Comparison of ENCODE assay signal across 1 cellular context in the genomic region with DNA sequence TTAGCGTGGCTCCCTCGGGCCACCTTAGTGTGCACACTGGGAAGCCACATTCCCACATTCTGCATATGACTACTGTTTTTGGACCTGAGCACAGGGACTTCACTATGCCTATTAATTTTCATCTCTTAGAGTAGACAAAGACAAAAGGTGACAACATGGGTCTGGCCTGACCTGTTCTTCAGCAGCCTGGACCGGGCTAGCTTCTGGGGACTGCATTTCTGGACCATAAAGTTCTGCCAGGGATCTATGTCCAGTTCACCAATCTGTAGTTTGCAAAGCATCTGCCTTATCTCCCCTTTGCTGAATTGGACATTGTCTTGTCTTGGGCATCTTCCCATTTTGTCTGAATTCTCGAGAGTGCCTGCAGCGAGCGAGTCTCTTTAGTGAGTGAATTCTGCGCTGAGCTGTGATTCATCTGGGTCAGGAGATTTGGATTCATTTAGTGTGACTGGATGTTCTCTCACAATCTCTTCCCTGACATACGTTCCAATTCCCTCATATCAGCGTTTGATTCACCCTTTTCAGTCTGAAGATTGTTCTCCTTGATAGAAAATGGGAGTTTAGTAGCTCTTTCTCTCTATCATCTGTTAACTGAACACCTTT.
TF ChIP-seq lines count a peak whose summit lies in the region.

No MANE protein-coding gene starts in this region.

TF ChIP-seq in SK-N-SH, 30 proteins besides CTCF, POLR2A, EP300 and RAD21 (continued from another document):
- TF ChIP-seq RFX5 (IDR thresholded peaks at IDR 0.05; ENCODE audit: low read length) (no peak), SIN3A (IDR thresholded peaks at IDR 0.05; ENCODE audit: borderline replicate concordance, low read depth, low read length) (no peak), FOSL2 (IDR thresholded peaks at IDR 0.05; ENCODE audit: borderline replicate concordance, low read depth) (peak; percentile 58; the same call in 1 of the 2 replicates), EZH2phosphoT487 (IDR thresholded peaks at IDR 0.05; ENCODE audit: borderline replicate concordance, low read depth) (no peak), POLR2AphosphoS5 (IDR thresholded peaks at IDR 0.05; ENCODE audit: low read depth, low read length) (no peak), TCF12 (IDR thresholded peaks at IDR 0.05) (peak; percentile 74), FOXM1 (IDR thresholded peaks at IDR 0.05; ENCODE audit: low read depth) (no peak)
- TF ChIP-seq, protein P1, sequence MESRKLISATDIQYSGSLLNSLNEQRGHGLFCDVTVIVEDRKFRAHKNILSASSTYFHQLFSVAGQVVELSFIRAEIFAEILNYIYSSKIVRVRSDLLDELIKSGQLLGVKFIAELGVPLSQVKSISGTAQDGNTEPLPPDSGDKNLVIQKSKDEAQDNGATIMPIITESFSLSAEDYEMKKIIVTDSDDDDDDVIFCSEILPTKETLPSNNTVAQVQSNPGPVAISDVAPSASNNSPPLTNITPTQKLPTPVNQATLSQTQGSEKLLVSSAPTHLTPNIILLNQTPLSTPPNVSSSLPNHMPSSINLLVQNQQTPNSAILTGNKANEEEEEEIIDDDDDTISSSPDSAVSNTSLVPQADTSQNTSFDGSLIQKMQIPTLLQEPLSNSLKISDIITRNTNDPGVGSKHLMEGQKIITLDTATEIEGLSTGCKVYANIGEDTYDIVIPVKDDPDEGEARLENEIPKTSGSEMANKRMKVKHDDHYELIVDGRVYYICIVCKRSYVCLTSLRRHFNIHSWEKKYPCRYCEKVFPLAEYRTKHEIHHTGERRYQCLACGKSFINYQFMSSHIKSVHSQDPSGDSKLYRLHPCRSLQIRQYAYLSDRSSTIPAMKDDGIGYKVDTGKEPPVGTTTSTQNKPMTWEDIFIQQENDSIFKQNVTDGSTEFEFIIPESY (IDR thresholded peaks at IDR 0.05; ENCODE audit: borderline replicate concordance, low read depth), result no peak
